Comparison of ENCODE assay signal across 13 cellular contexts in genomic region chr1:170698711-170699275, GRCh38. TPM values are rescaled to one million over a fixed set of nuclear protein-coding genes. Genes with fewer than 3 reads are reported as not detected.
A peak's percentile ranks its signal among the peaks of the same experiment; 100 is the strongest.
DNase-seq lines count a peak whose midpoint lies in the region; ATAC-seq and TF ChIP-seq lines count a peak whose summit lies in the region.
"Had no signal": no experiment of that assay in that cellular context is flagged by ENCODE, and none has a peak within 500 bp of the region (broad histone marks: within the 10 kb centered on the region; RNA-seq: fewer than 3 reads in every experiment).

No MANE protein-coding gene starts in this region.

- no peaks in the 10 kb centered on the region for H3K36me3 ChIP-seq in brain microvascular endothelial cell (replicated peaks)

- in situ Hi-C loops in brain microvascular endothelial cell (cut with HindIII; ENCODE audit: low pct_ligation_motif_present, low sequenced_read_pairs) = no loop called here

- H3K27me3 ChIP-seq in brain microvascular endothelial cell (replicated peaks) = no peaks in the 10 kb centered on the region

- no peak for TF ChIP-seq CTCF in brain microvascular endothelial cell (IDR thresholded peaks at IDR 0.05; ENCODE audit: low read depth, low read length, missing control alignments)

- DNase-seq in GM03348 (ENCODE audit: low spot score) (peak; percentile 44), brain microvascular endothelial cell (no peak), left ventricle myocardium superior (peak; percentile 35), retina (peak; percentile 57), NCI-H1694 (lab: John Stamatoyannopoulos, UW) (no peak)
- no peak for DNase-seq in activated CD4-positive, alpha-beta T cell treated with anti-CD3 and anti-CD28 coated beads, Interleukin-2, amount 50 U/mL, for 48 hours
- DNase-seq: activated naive CD4-positive, alpha-beta T cell treated with anti-CD3 and anti-CD28 coated beads, Interleukin-2, amount 50 U/mL, for 16 hours; CD8-positive, alpha-beta T cell; glutamatergic neuron; NCI-H1417 had no signal

- H3K27ac ChIP-seq in brain microvascular endothelial cell = peak overlapping the region; percentile 41

- H3K4me3 ChIP-seq in brain microvascular endothelial cell (ENCODE audit: low read depth, low read length) = no peak overlapping the region

- intact Hi-C loops in left ventricle myocardium superior (cut with micrococcal nuclease) = no loop called here

- peak; percentile 63 for ATAC-seq in left ventricle myocardium superior
- no peak for ATAC-seq in GM18907 (IDR thresholded peaks at IDR 0.05; ENCODE audit: unreplicated experiment)
- ATAC-seq in GM21526 (IDR thresholded peaks at IDR 0.05; ENCODE audit: low FRiP score, unreplicated experiment) = no peak
- ATAC-seq: CD8-positive, alpha-beta T cell; HCT116 had no signal

RNA-seq across cellular contexts. Expression of gene PRRX1, which starts 34.9 kb away (rescaled TPM):
- 36.5 TPM for total RNA-seq in left ventricle myocardium superior
- total RNA-seq: CD8-positive, alpha-beta T cell had no signal

Comparison
In these comparisons a context has a peak if more than half of its experiments do, and no peak if none do; other contexts are left out.
1. DNase-seq: peak in GM03348 (single experiment), left ventricle myocardium superior (single experiment) and retina (single experiment); none in brain microvascular endothelial cell (single experiment), NCI-H1694 (single experiment) and activated CD4-positive, alpha-beta T cell treated with anti-CD3 and anti-CD28 coated beads, Interleukin-2, amount 50 U/mL, for 48 hours (0 of 2).